8 cellular contexts compared by ENCODE assay signal in genomic region chr5:93580387-93581100, GRCh38. TPM values are rescaled to one million over a fixed set of nuclear protein-coding genes. Genes with fewer than 3 reads are reported as not detected.
DNase-seq lines count a peak whose midpoint lies in the region; ATAC-seq and TF ChIP-seq lines count a peak whose summit lies in the region.

No MANE protein-coding gene starts in this region.

- peak overlapping the region; percentile 4 for H3K27ac Mint-ChIP-seq in activated T-cell treated with anti-CD3 and anti-CD28 coated beads, Interleukin-2, amount 50 U/mL, for 72 hours

- peak overlapping the region; percentile 52; the same call in 1 of the 2 replicates for H3K27ac ChIP-seq in VCaP
- H3K27ac ChIP-seq in heart left ventricle: peak overlapping the region in 8 of 12 donors; percentile 1 to 81 (median 38)

- H3K36me3 ChIP-seq in heart left ventricle: no peaks in the 10 kb centered on the region

- 0 to 2% (median 2%) methylated on average over 45 to 49 of the region's 49 CpGs for WGBS in heart left ventricle, 4 donors

- no peak for TF ChIP-seq CTCF in VCaP (conservative IDR thresholded peaks at IDR 0.05)
- TF ChIP-seq CTCF in heart left ventricle (IDR thresholded peaks at IDR 0.05): no peak

- no peak for ATAC-seq in activated T-cell treated with anti-CD3 and anti-CD28 coated beads, Interleukin-2, amount 50 U/mL, for 72 hours (replicated peaks in 1 of 2)
- peak in 2 of 4 donors; percentile 4 to 22 for ATAC-seq in heart left ventricle
- ATAC-seq in HG03469 (IDR thresholded peaks at IDR 0.05; ENCODE audit: unreplicated experiment): no peak

- H3K27me3 Mint-ChIP-seq in activated T-cell treated with anti-CD3 and anti-CD28 coated beads, Interleukin-2, amount 50 U/mL, for 72 hours (ENCODE audit: low read depth): peaks cover 46% of the 10 kb centered on the region

- H3K4me1 Mint-ChIP-seq in activated T-cell treated with anti-CD3 and anti-CD28 coated beads, Interleukin-2, amount 50 U/mL, for 72 hours (ENCODE audit: low read depth): peaks cover 10% of the 10 kb centered on the region

- H3K36me3 Mint-ChIP-seq in activated T-cell treated with anti-CD3 and anti-CD28 coated beads, Interleukin-2, amount 50 U/mL, for 72 hours (ENCODE audit: insufficient read depth in 2 of 2): peaks cover 0 to 2% of the 10 kb centered on the region in 2 donors

- DNase-seq in activated T-cell treated with anti-CD3 and anti-CD28 coated beads, Interleukin-2, amount 50 U/mL, for 72 hours: no peak
- DNase-seq in activated T-cell treated with anti-CD3 and anti-CD28 coated beads for 4 hours (no peak), heart left ventricle (peak in 1 of 5 donors; percentile 27), skeletal muscle cell (ENCODE audit: low read depth) (no peak), DMS114 treated with DMSO at 0.1 percent for 48 hours (lab: John Stamatoyannopoulos, UW; ENCODE audit: unreplicated experiment) (no peak), SHP77 treated with DMSO at 0.1 percent for 48 hours (lab: John Stamatoyannopoulos, UW) (no peak)

- H3K4me3 Mint-ChIP-seq in activated T-cell treated with anti-CD3 and anti-CD28 coated beads, Interleukin-2, amount 50 U/mL, for 72 hours: no peak overlapping the region

- intact Hi-C loops in heart left ventricle (cut with DNase I): loop anchor here (2.0 to 10.0 kb wide), 9 partner anchors 217 to 1157 kb away; no protein-coding TSS in a partner anchor

- H3K4me1 ChIP-seq in heart left ventricle: peaks cover 5 to 55% (median 28%) of the 10 kb centered on the region in 12 donors

- H3K27me3 ChIP-seq in heart left ventricle: peaks cover 32 to 86% (median 73%) of the 10 kb centered on the region in 9 donors

- H3K9me3 Mint-ChIP-seq in activated T-cell treated with anti-CD3 and anti-CD28 coated beads, Interleukin-2, amount 50 U/mL, for 72 hours: no peaks in the 10 kb centered on the region

- no peak for TF ChIP-seq POLR2A in heart left ventricle (IDR thresholded peaks at IDR 0.05)

- H3K9me3 ChIP-seq in heart left ventricle: no peaks in the 10 kb centered on the region

- H3K4me3 ChIP-seq in heart left ventricle (peak overlapping the region; percentile 16 to 81 (median 56)), skeletal muscle cell (ENCODE audit: low read depth, low read length) (peak overlapping the region; percentile 71)

RNA-seq across cellular contexts. Expression of gene NR2F1-AS1, which starts 0.5 kb away (rescaled TPM):
- under 1 TPM; 0.41 to 0.93 TPM for total RNA-seq in activated T-cell treated with anti-CD3 and anti-CD28 coated beads, Interleukin-2, amount 50 U/mL, for 72 hours
- total RNA-seq in heart left ventricle: 1 to 10 TPM in 2 of 9 donors, under 1 TPM in 4, not detected in 3; 0.17 to 4.5 (median 0.82) TPM
- under 1 TPM; 0.24 to 0.57 TPM for polyA plus RNA-seq in heart left ventricle

RNA-seq across cellular contexts. Expression of gene NR2F1, which starts 2.5 kb away (rescaled TPM):
- not detected for total RNA-seq in activated T-cell treated with anti-CD3 and anti-CD28 coated beads, Interleukin-2, amount 50 U/mL, for 72 hours
- total RNA-seq in heart left ventricle: 10 to 100 TPM in 1 of 9 donors, 1 to 10 TPM in 1, under 1 TPM in 4, not detected in 3; 0.37 to 13.5 (median 0.68) TPM
- under 1 TPM; 0.46 to 0.65 TPM for polyA plus RNA-seq in heart left ventricle
